ENCODE assay signal across 16 cellular contexts in genomic region chr2:28643324-28643723, GRCh38.
DNase-seq lines count a peak whose midpoint lies in the region; ATAC-seq and TF ChIP-seq lines count a peak whose summit lies in the region.
"Had no signal": no experiment of that assay in that cellular context is flagged by ENCODE, and none has a peak within 500 bp of the region (broad histone marks: within the 10 kb centered on the region; RNA-seq: fewer than 3 reads in every experiment).

No MANE protein-coding gene starts in this region.

- H3K36me3 Mint-ChIP-seq in activated CD4-positive, alpha-beta T cell treated with anti-CD3 and anti-CD28 coated beads, Interleukin-2, amount 10 ng/mL, durations not matched to agents 24 days and 14 days (ENCODE audit: low read depth), result no peaks in the 10 kb centered on the region

- no peak overlapping the region for H3K27ac Mint-ChIP-seq in activated CD4-positive, alpha-beta T cell treated with anti-CD3 and anti-CD28 coated beads, Interleukin-2, amount 10 ng/mL, durations not matched to agents 24 days and 14 days
- H3K27ac Mint-ChIP-seq: activated T-cell treated with anti-CD3 and anti-CD28 coated beads, Interleukin-2, amount 50 U/mL, for 72 hours had no signal

- H2AFZ ChIP-seq in ACC112 (ENCODE audit: low read length, unreplicated experiment) (no peak overlapping the region), osteoblast (ENCODE audit: low read length) (no peak overlapping the region)

- no peak overlapping the region for H3K4me3 ChIP-seq in ACC112 (ENCODE audit: low read depth, low read length)
- no peak overlapping the region for H3K4me3 ChIP-seq in RWPE2 (ENCODE audit: severe bottlenecking)
- no peak overlapping the region for H3K4me3 ChIP-seq in esophagus muscularis mucosa
- H3K4me3 ChIP-seq in osteoblast (ENCODE audit: insufficient read depth, low read length), result no peak overlapping the region
- H3K4me3 ChIP-seq: upper lobe of left lung had no signal

- intact Hi-C loops in esophagus muscularis mucosa (cut with DNase I), result no loop called here
- intact Hi-C loops in activated CD4-positive, alpha-beta T cell treated with anti-CD3 and anti-CD28 coated beads, Interleukin-2, amount 10 ng/mL, durations not matched to agents 24 days and 14 days (cut with micrococcal nuclease), result no loop called here

- H3K36me3 ChIP-seq in ACC112 (ENCODE audit: insufficient read depth, low read length) (no peaks in the 10 kb centered on the region), RWPE2 (ENCODE audit: low read depth) (no peaks in the 10 kb centered on the region), esophagus muscularis mucosa (no peaks in the 10 kb centered on the region), osteoblast (ENCODE audit: insufficient read depth, low read length) (no peaks in the 10 kb centered on the region)
- H3K36me3 ChIP-seq: upper lobe of left lung had no signal

- no peaks in the 10 kb centered on the region for H3K27me3 Mint-ChIP-seq in activated CD4-positive, alpha-beta T cell treated with anti-CD3 and anti-CD28 coated beads, Interleukin-2, amount 10 ng/mL, durations not matched to agents 24 days and 14 days

- H4K20me1 ChIP-seq in osteoblast (ENCODE audit: insufficient read depth, low read length), result no peaks in the 10 kb centered on the region

- peaks cover 11% of the 10 kb centered on the region for H3K4me1 ChIP-seq in ACC112 (ENCODE audit: control insufficient read depth, insufficient read depth, low read length, unreplicated experiment)
- peaks cover 31% of the 10 kb centered on the region for H3K4me1 ChIP-seq in RWPE2 (ENCODE audit: insufficient read depth, poor library complexity, severe bottlenecking)
- peaks cover 11 to 83% (median 81%) of the 10 kb centered on the region in 4 donors for H3K4me1 ChIP-seq in esophagus muscularis mucosa
- H3K4me1 ChIP-seq in osteoblast (ENCODE audit: insufficient read depth, low read length), result peaks cover 16% of the 10 kb centered on the region
- H3K4me1 ChIP-seq: upper lobe of left lung had no signal

- peak overlapping the region; percentile 11; the same call in 1 of the 2 replicates for H3K27ac ChIP-seq in ACC112 (ENCODE audit: low read depth, low read length)
- peak overlapping the region; percentile 95 for H3K27ac ChIP-seq in RWPE2 (ENCODE audit: poor library complexity, severe bottlenecking)
- peak overlapping the region; percentile 92 to 98 (median 96) for H3K27ac ChIP-seq in esophagus muscularis mucosa (replicated peaks in 1 of 4)
- H3K27ac ChIP-seq in osteoblast (ENCODE audit: low read depth, low read length), result peak overlapping the region; percentile 21
- H3K27ac ChIP-seq: KMS-11 had no signal

- DNase-seq in RWPE2 (ENCODE audit: low spot score) (no peak), esophagus muscularis mucosa (ENCODE audit: extremely low spot score) (no peak), osteoblast (ENCODE audit: insufficient read length, low spot score, missing footprints) (no peak), NCI-H187 treated with DMSO at 0.1 percent for 48 hours (lab: John Stamatoyannopoulos, UW) (no peak)
- DNase-seq in activated CD4-positive, alpha-beta T cell treated with anti-CD3 and anti-CD28 coated beads, Interleukin-2, amount 10 ng/mL, durations not matched to agents 24 days and 14 days, result no peak
- DNase-seq: activated T-cell treated with anti-CD3 and anti-CD28 coated beads, Interleukin-2, amount 50 U/mL, for 72 hours; glutamatergic neuron; left cardiac atrium; NCI-H1930; upper lobe of left lung had no signal

- no peaks in the 10 kb centered on the region for H3K9me3 ChIP-seq in RWPE2 (ENCODE audit: severe bottlenecking)
- no peaks in the 10 kb centered on the region for H3K9me3 ChIP-seq in esophagus muscularis mucosa
- no peaks in the 10 kb centered on the region for H3K9me3 ChIP-seq in osteoblast (ENCODE audit: low read depth, low read length)
- H3K9me3 ChIP-seq: upper lobe of left lung had no signal

- H3K79me2 ChIP-seq in ACC112 (ENCODE audit: control insufficient read depth, insufficient read depth, low read length, unreplicated experiment), result no peaks in the 10 kb centered on the region
- H3K79me2 ChIP-seq in osteoblast (ENCODE audit: insufficient read depth, low read length), result no peaks in the 10 kb centered on the region

- H3K9me3 Mint-ChIP-seq in activated CD4-positive, alpha-beta T cell treated with anti-CD3 and anti-CD28 coated beads, Interleukin-2, amount 10 ng/mL, durations not matched to agents 24 days and 14 days, result no peaks in the 10 kb centered on the region
- H3K9me3 Mint-ChIP-seq: activated T-cell treated with anti-CD3 and anti-CD28 coated beads, Interleukin-2, amount 50 U/mL, for 72 hours; neural crest cell had no signal

- TF ChIP-seq POLR2A in esophagus muscularis mucosa (IDR thresholded peaks at IDR 0.05; ENCODE audit: low read depth), result no peak

- H3K4me3 Mint-ChIP-seq in activated CD4-positive, alpha-beta T cell treated with anti-CD3 and anti-CD28 coated beads, Interleukin-2, amount 10 ng/mL, durations not matched to agents 24 days and 14 days, result no peak overlapping the region
- H3K4me3 Mint-ChIP-seq: activated T-cell treated with anti-CD3 and anti-CD28 coated beads, Interleukin-2, amount 50 U/mL, for 72 hours; neural crest cell had no signal

- TF ChIP-seq CTCF in RWPE2 (IDR thresholded peaks at IDR 0.05; ENCODE audit: poor library complexity, severe bottlenecking), result no peak
- TF ChIP-seq CTCF in esophagus muscularis mucosa (IDR thresholded peaks at IDR 0.05), result no peak
- TF ChIP-seq CTCF in osteoblast (IDR thresholded peaks at IDR 0.05; ENCODE audit: extremely low read depth, low read depth, low read length), result no peak

- peaks cover 22% of the 10 kb centered on the region for H3K4me1 Mint-ChIP-seq in activated CD4-positive, alpha-beta T cell treated with anti-CD3 and anti-CD28 coated beads, Interleukin-2, amount 10 ng/mL, durations not matched to agents 24 days and 14 days

- H3K27me3 ChIP-seq in ACC112 (ENCODE audit: insufficient read depth, low read length) (no peaks in the 10 kb centered on the region), RWPE2 (ENCODE audit: insufficient read depth, poor library complexity, severe bottlenecking) (no peaks in the 10 kb centered on the region), esophagus muscularis mucosa (no peaks in the 10 kb centered on the region), osteoblast (ENCODE audit: insufficient read depth, low read length) (no peaks in the 10 kb centered on the region)
- H3K27me3 ChIP-seq: upper lobe of left lung had no signal

- ATAC-seq in RWPE2 (ENCODE audit: low read depth) (peak; percentile 57), GM21528 (IDR thresholded peaks at IDR 0.05; ENCODE audit: low FRiP score, unreplicated experiment) (no peak), HG03565 (IDR thresholded peaks at IDR 0.05; ENCODE audit: unreplicated experiment) (no peak)
- ATAC-seq: activated CD4-positive, CD25-positive, alpha-beta regulatory T cell treated with anti-CD3 and anti-CD28 coated beads, Interleukin-2, amount 50 U/mL, for 24 hours; activated T-cell treated with anti-CD3 and anti-CD28 coated beads, Interleukin-2, amount 50 U/mL, for 72 hours had no signal

- peak; percentile 62 for TF ChIP-seq EP300 in esophagus muscularis mucosa (IDR thresholded peaks at IDR 0.05)

- 66% methylated on average over 4 of the region's 6 CpGs for WGBS in esophagus muscularis mucosa

- H3K4me2 ChIP-seq in osteoblast (ENCODE audit: insufficient read depth, low read length), result no peak overlapping the region
- H3K4me2 ChIP-seq: KMS-11 had no signal

Comparison
In these comparisons a context has a peak if more than half of its experiments do, and no peak if none do; other contexts are left out.
1. H3K27ac ChIP-seq: peak in every context shown above with its lines; median percentile 96 in esophagus muscularis mucosa; 95 in RWPE2; 21 in osteoblast; 11 in ACC112.